20 cellular contexts compared by ENCODE assay signal in the genomic region with DNA sequence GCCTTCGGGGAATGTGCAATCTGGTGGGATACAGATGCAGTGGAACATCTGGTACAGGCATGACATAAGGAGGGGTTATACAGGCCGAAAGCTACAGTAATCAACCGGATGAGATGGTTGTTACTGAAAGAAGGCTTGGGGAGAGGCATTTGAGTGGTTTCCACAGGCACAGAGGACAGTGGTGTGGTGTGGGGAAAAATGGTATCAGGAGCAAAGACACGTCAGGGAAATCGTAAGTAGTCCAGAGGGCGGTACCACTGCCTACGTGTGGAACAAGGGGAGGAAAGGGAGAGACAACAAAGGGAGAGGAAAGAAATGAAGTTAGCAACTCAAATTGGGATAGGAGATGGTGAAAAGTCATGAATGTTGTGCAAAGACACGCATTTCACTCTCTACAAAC. TPM values are rescaled to one million over a fixed set of nuclear protein-coding genes. Genes with fewer than 3 reads are reported as not detected.
DNase-seq lines count a peak whose midpoint lies in the region; ATAC-seq and TF ChIP-seq lines count a peak whose summit lies in the region.
"Had no signal": no experiment of that assay in that cellular context is flagged by ENCODE, and none has a peak within 500 bp of the region (broad histone marks: within the 10 kb centered on the region; RNA-seq: fewer than 3 reads in every experiment).

No MANE protein-coding gene starts in this region.

- 75 to 82% methylated on average over 8 of the region's 8 CpGs for WGBS in sigmoid colon, 2 donors
- 5 to 6% methylated on average over 8 of the region's 8 CpGs for WGBS in aorta, 2 donors

- H3K9me3 ChIP-seq in breast epithelium (no peaks in the 10 kb centered on the region), left ventricle myocardium inferior (replicated peaks) (no peaks in the 10 kb centered on the region), sigmoid colon (no peaks in the 10 kb centered on the region), aorta (ENCODE audit: control insufficient read depth, low read length) (no peaks in the 10 kb centered on the region)
- no peaks in the 10 kb centered on the region for H3K9me3 ChIP-seq in CD4-positive, alpha-beta memory T cell (ENCODE audit: control insufficient read depth in 1 of 2, low read length in 2 of 2)
- H3K9me3 ChIP-seq: body of pancreas had no signal

- no TSS peak for BruUV-seq in MCF 10A (replicated peaks; lab: Mats Ljungman, UMichigan)

- TF ChIP-seq CTCF in breast epithelium (IDR thresholded peaks at IDR 0.05) = no peak
- TF ChIP-seq CTCF in MCF 10A (IDR thresholded peaks at IDR 0.05; ENCODE audit: unreplicated experiment) = no peak
- no peak for TF ChIP-seq CTCF in left ventricle myocardium inferior (IDR thresholded peaks at IDR 0.05; ENCODE audit: borderline replicate concordance)
- no peak for TF ChIP-seq CTCF in sigmoid colon (IDR thresholded peaks at IDR 0.05)

- H3K27me3 Mint-ChIP-seq in MCF 10A (ENCODE audit: insufficient read depth, unreplicated experiment) = peaks cover 9% of the 10 kb centered on the region
- H3K27me3 Mint-ChIP-seq in CD4-positive, alpha-beta memory T cell = peaks cover 31 to 42% of the 10 kb centered on the region in 2 donors

- TF ChIP-seq POLR2A in breast epithelium (IDR thresholded peaks at IDR 0.05) (no peak), sigmoid colon (IDR thresholded peaks at IDR 0.05) (no peak)

- POLR2A ChIA-PET in MCF 10A (lab: Yijun Ruan, JAX) = no interaction called here
- POLR2A ChIA-PET in CD4-positive, alpha-beta memory T cell (lab: Charles Lee; ENCODE audit: partially characterized antibody) = no interaction called here

- peaks cover 7% of the 10 kb centered on the region for H3K4me1 Mint-ChIP-seq in MCF 10A (ENCODE audit: insufficient read depth, unreplicated experiment)
- peaks cover 4 to 11% (median 5%) of the 10 kb centered on the region in 4 donors for H3K4me1 Mint-ChIP-seq in CD4-positive, alpha-beta memory T cell

- H3K4me3 Mint-ChIP-seq in MCF 10A (ENCODE audit: unreplicated experiment) = no peak overlapping the region
- H3K4me3 Mint-ChIP-seq in CD4-positive, alpha-beta memory T cell = no peak overlapping the region
- H3K4me3 Mint-ChIP-seq: activated CD8-positive, alpha-beta T cell treated with anti-CD3 and anti-CD28 coated beads for 36 hours; activated naive CD4-positive, alpha-beta T cell treated with anti-CD3 and anti-CD28 coated beads, Interleukin-2, amount 50 U/mL, for 24 hours; activated T-cell treated with anti-CD3 and anti-CD28 coated beads, Interleukin-2, amount 50 U/mL, for 4 hours; dendritic cell treated with granulocyte-macrophage colony-stimulating factor and Interleukin-4, amounts not matched to agents 40 ng/mL and 50 ng/mL, for 4 days; H9; nephron progenitor cell; T-helper 17 cell; WTC11 had no signal

- no peaks in the 10 kb centered on the region for H3K36me3 ChIP-seq in breast epithelium
- H3K36me3 ChIP-seq in left ventricle myocardium inferior = no peaks in the 10 kb centered on the region
- H3K36me3 ChIP-seq in sigmoid colon = no peaks in the 10 kb centered on the region
- peaks cover 0 to 4% of the 10 kb centered on the region in 2 donors for H3K36me3 ChIP-seq in aorta (ENCODE audit: control insufficient read depth in 1 of 2, insufficient read depth in 2 of 2, low read length in 1 of 2)
- H3K36me3 ChIP-seq in CD4-positive, alpha-beta memory T cell (ENCODE audit: insufficient read depth, low read length) = no peaks in the 10 kb centered on the region

- intact Hi-C loops in breast epithelium (cut with DNase I; ENCODE audit: low total_unique reads) (loop anchor here (5.0 kb wide), 1 partner anchor 35 kb away; no protein-coding TSS in a partner anchor), MCF 10A (cut with micrococcal nuclease) (no loop called here), left ventricle myocardium inferior (cut with micrococcal nuclease) (no loop called here), sigmoid colon (cut with DNase I) (loop anchor here (10.0 kb wide), 1 partner anchor 502 kb away; no protein-coding TSS in a partner anchor), aorta (cut with DNase I) (loop anchor here (5.0 kb wide), 3 partner anchors 35 to 60 kb away; a partner anchor contains a TSS)
- intact Hi-C loops in CD4-positive, alpha-beta memory T cell (cut with micrococcal nuclease) = no loop called here

- ATAC-seq in aorta (ENCODE audit: low FRiP score) (peak; percentile 53), GM18858 (IDR thresholded peaks at IDR 0.05; ENCODE audit: unreplicated experiment) (no peak)
- ATAC-seq: activated CD8-positive, alpha-beta T cell treated with anti-CD3 and anti-CD28 coated beads for 36 hours; activated T-cell treated with anti-CD3 and anti-CD28 coated beads, Interleukin-2, amount 50 U/mL, for 4 hours; body of pancreas; T-helper 17 cell; WTC11 had no signal

- H3K27me3 ChIP-seq in breast epithelium (no peaks in the 10 kb centered on the region), left ventricle myocardium inferior (ENCODE audit: low read depth) (peaks cover 10% of the 10 kb centered on the region), sigmoid colon (peaks cover 0 to 10% (median 0%) of the 10 kb centered on the region in 3 donors), aorta (ENCODE audit: control insufficient read depth in 1 of 2, insufficient read depth in 2 of 2, low read length in 1 of 2) (no peaks in the 10 kb centered on the region)
- H3K27me3 ChIP-seq in CD4-positive, alpha-beta memory T cell (ENCODE audit: insufficient read depth, low read length) = peaks cover 21% of the 10 kb centered on the region
- H3K27me3 ChIP-seq: body of pancreas had no signal

- no peak overlapping the region for H3K27ac ChIP-seq in breast epithelium
- H3K27ac ChIP-seq in left ventricle myocardium inferior (replicated peaks) = peak overlapping the region; percentile 95
- H3K27ac ChIP-seq in sigmoid colon = peak overlapping the region; percentile 95 to 99 (median 97)
- peak overlapping the region in 1 of 2 donors; percentile 94 for H3K27ac ChIP-seq in aorta (ENCODE audit: low read depth in 1 of 2, low read length in 2 of 2)
- H3K27ac ChIP-seq in CD4-positive, alpha-beta memory T cell (ENCODE audit: low read depth, low read length) = no peak overlapping the region
- H3K27ac ChIP-seq: body of pancreas had no signal

- H3K9me3 Mint-ChIP-seq in MCF 10A (ENCODE audit: unreplicated experiment) = no peaks in the 10 kb centered on the region
- no peaks in the 10 kb centered on the region for H3K9me3 Mint-ChIP-seq in CD4-positive, alpha-beta memory T cell
- H3K9me3 Mint-ChIP-seq: activated CD8-positive, alpha-beta T cell treated with anti-CD3 and anti-CD28 coated beads for 36 hours; activated naive CD4-positive, alpha-beta T cell treated with anti-CD3 and anti-CD28 coated beads, Interleukin-2, amount 50 U/mL, for 24 hours; activated T-cell treated with anti-CD3 and anti-CD28 coated beads, Interleukin-2, amount 50 U/mL, for 4 hours; dendritic cell treated with granulocyte-macrophage colony-stimulating factor and Interleukin-4, amounts not matched to agents 40 ng/mL and 50 ng/mL, for 4 days; H9; nephron progenitor cell; WTC11 had no signal

- H3K4me1 ChIP-seq in breast epithelium (peaks cover 0 to 3% of the 10 kb centered on the region in 2 donors), left ventricle myocardium inferior (peaks cover 66% of the 10 kb centered on the region), sigmoid colon (peaks cover 0 to 64% (median 33%) of the 10 kb centered on the region in 4 donors), aorta (ENCODE audit: control insufficient read depth in 1 of 2, insufficient read depth in 2 of 2, low read length in 2 of 2) (peaks cover 2 to 5% of the 10 kb centered on the region in 2 donors)
- peaks cover 5% of the 10 kb centered on the region for H3K4me1 ChIP-seq in CD4-positive, alpha-beta memory T cell (ENCODE audit: insufficient read depth, low read length)

- CTCF ChIA-PET in MCF 10A (lab: Yijun Ruan, JAX) = interaction anchor here (0.6 to 0.7 kb wide), 2 partner anchors 150 to 443 kb away, joined by 3 read pairs; no protein-coding TSS in a partner anchor
- CTCF ChIA-PET in CD4-positive, alpha-beta memory T cell (lab: Charles Lee; ENCODE audit: partially characterized antibody) = no interaction called here

- no peak for TF ChIP-seq EP300 in sigmoid colon (IDR thresholded peaks at IDR 0.05)

- peak overlapping the region in 2 of 3 donors; percentile 1 to 19 for H3K4me3 ChIP-seq in breast epithelium
- H3K4me3 ChIP-seq in left ventricle myocardium inferior = peak overlapping the region; percentile 86
- peak overlapping the region; percentile 16 to 91 (median 82) for H3K4me3 ChIP-seq in sigmoid colon
- H3K4me3 ChIP-seq in aorta (ENCODE audit: low read length in 2 of 2) = peak overlapping the region; percentile 78 to 94
- no peak overlapping the region for H3K4me3 ChIP-seq in CD4-positive, alpha-beta memory T cell (ENCODE audit: low read length in 2 of 2)
- H3K4me3 ChIP-seq: body of pancreas had no signal

- DNase-seq in breast epithelium (ENCODE audit: low spot score in 2 of 2) (no peak), MCF 10A (ENCODE audit: unreplicated experiment) (no peak), left ventricle myocardium inferior (no peak), sigmoid colon (no peak), aorta (peak; percentile 66 to 70), A172 (ENCODE audit: low spot score) (no peak)
- DNase-seq in CD4-positive, alpha-beta memory T cell = no peak
- DNase-seq: activated CD8-positive, alpha-beta T cell treated with anti-CD3 and anti-CD28 coated beads for 36 hours; activated T-cell treated with anti-CD3 and anti-CD28 coated beads, Interleukin-2, amount 50 U/mL, for 4 hours; body of pancreas; H9; MM.1S; NCI-H187; nephron progenitor cell; stimulated activated CD4-positive, alpha-beta T cell treated with anti-CD3 and anti-CD28 coated beads, Interleukin-1b, Interleukin-23, amount 100 ng/mL, for 48 hours; T-helper 17 cell had no signal

- peaks cover 5% of the 10 kb centered on the region for H3K36me3 Mint-ChIP-seq in MCF 10A (ENCODE audit: insufficient read depth, unreplicated experiment)
- H3K36me3 Mint-ChIP-seq in CD4-positive, alpha-beta memory T cell = no peaks in the 10 kb centered on the region
- H3K36me3 Mint-ChIP-seq: activated naive CD4-positive, alpha-beta T cell treated with anti-CD3 and anti-CD28 coated beads, Interleukin-2, amount 50 U/mL, for 24 hours; WTC11 had no signal

- H3K27ac Mint-ChIP-seq in MCF 10A (ENCODE audit: low read depth, unreplicated experiment) = no peak overlapping the region
- no peak overlapping the region for H3K27ac Mint-ChIP-seq in CD4-positive, alpha-beta memory T cell
- H3K27ac Mint-ChIP-seq: activated CD8-positive, alpha-beta T cell treated with anti-CD3 and anti-CD28 coated beads for 36 hours; activated naive CD4-positive, alpha-beta T cell treated with anti-CD3 and anti-CD28 coated beads, Interleukin-2, amount 50 U/mL, for 24 hours; dendritic cell treated with granulocyte-macrophage colony-stimulating factor and Interleukin-4, amounts not matched to agents 40 ng/mL and 50 ng/mL, for 4 days; H9; nephron progenitor cell; T-helper 17 cell; WTC11 had no signal

RNA-seq across cellular contexts. Expression of a gene that starts 3.0 kb away (rescaled TPM):
- 100 to 1,000 TPM in 2 of 3 donors, 10 to 100 TPM in 1; 25.3 to 181 (median 175) TPM for total RNA-seq in breast epithelium
- total RNA-seq in MCF 10A (2022) = 0.22 and 0.30 TPM in 2 replicates
- total RNA-seq in left ventricle myocardium inferior = 308 TPM
- 100 to 1,000 TPM; 568 to 907 (median 820) TPM for total RNA-seq in sigmoid colon
- polyA plus RNA-seq in sigmoid colon = 10 to 100 TPM in 2 of 3 donors, 1 to 10 TPM in 1; 7.9 to 24.5 (median 17.4) TPM
- total RNA-seq in aorta = 100 to 1,000 TPM; 411 to 805 TPM
- 100 to 1,000 TPM; 299 to 481 TPM for polyA plus RNA-seq in aorta
- total RNA-seq in CD4-positive, alpha-beta memory T cell = not detected
- polyA plus RNA-seq in CD4-positive, alpha-beta memory T cell = not detected
- total RNA-seq in A172 (2014; rRNA removed; shearing (Covaris generic)) = 6.0 and 10.3 TPM in 2 replicates
- total RNA-seq: activated CD8-positive, alpha-beta T cell treated with anti-CD3 and anti-CD28 coated beads for 36 hours; activated T-cell treated with anti-CD3 and anti-CD28 coated beads, Interleukin-2, amount 50 U/mL, for 4 hours; T-helper 17 cell had no signal

Comparison
In these comparisons a context has a peak if more than half of its experiments do, and no peak if none do; other contexts are left out.
1. intact Hi-C loops: an anchor here in breast epithelium (5.0 kb wide), sigmoid colon (10.0 kb wide) and aorta (5.0 kb wide); none called in MCF 10A, left ventricle myocardium inferior and CD4-positive, alpha-beta memory T cell.
2. DNase-seq: peak in aorta (2 of 2); none in breast epithelium (0 of 2), MCF 10A (single experiment), left ventricle myocardium inferior (single experiment), sigmoid colon (single experiment), CD4-positive, alpha-beta memory T cell (0 of 5) and A172 (single experiment).
3. H3K27ac ChIP-seq: peak in left ventricle myocardium inferior (single experiment) and sigmoid colon (4 of 4); none in breast epithelium (0 of 2) and CD4-positive, alpha-beta memory T cell (single experiment).
4. H3K4me3 ChIP-seq: peak in breast epithelium (2 of 3), left ventricle myocardium inferior (single experiment), sigmoid colon (4 of 4) and aorta (2 of 2); none in CD4-positive, alpha-beta memory T cell (0 of 2).